In the genomic region with DNA sequence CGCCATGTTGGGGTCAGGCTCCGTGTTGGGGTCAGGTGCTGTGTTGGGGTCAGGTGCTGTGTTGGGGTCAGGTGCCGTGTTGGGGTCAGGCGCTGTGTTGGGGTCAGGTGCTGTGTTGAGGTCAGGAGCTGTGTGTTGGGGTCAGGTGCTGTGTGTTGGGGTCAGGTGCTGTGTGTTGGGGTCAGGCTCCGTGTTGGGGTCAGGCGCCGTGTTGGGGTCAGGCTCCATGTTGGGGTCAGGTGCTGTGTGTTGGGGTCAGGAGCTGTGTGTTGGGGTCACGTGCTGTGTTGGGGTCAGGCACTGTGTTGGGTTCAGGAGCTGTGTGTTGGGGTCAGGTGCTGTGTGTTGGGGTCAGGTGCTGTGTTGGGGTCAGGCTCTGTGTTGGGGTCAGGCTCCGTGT, we compare ENCODE assay signal across 15 cellular contexts. TPM values are rescaled to one million over a fixed set of nuclear protein-coding genes. Genes with fewer than 3 reads are reported as not detected.
"Had no signal": no experiment of that assay in that cellular context is flagged by ENCODE, and none has a peak within 500 bp of the region (broad histone marks: within the 10 kb centered on the region; RNA-seq: fewer than 3 reads in every experiment).

No MANE protein-coding gene starts in this region.

RNA-seq across cellular contexts. Expression of a gene that starts 18.1 kb away (rescaled TPM):
- total RNA-seq: activated B cell treated with CpG ODN at 0.5 μM for 24 hours; activated CD4-positive, alpha-beta memory T cell treated with anti-CD3 and anti-CD28 coated beads for 36 hours; activated CD4-positive, alpha-beta memory T cell treated with anti-CD3 and anti-CD28 coated beads, Interleukin-2, amount 10 ng/mL, durations not matched to agents 7 days and 5 days; activated CD4-positive, alpha-beta T cell treated with anti-CD3 and anti-CD28 coated beads for 36 hours; activated CD4-positive, alpha-beta T cell treated with anti-CD3 and anti-CD28 coated beads, Interleukin-2, amount 10 ng/mL, durations not matched to agents 24 days and 14 days; activated CD4-positive, alpha-beta T cell treated with anti-CD3 and anti-CD28 coated beads, Interleukin-2, amount 10 ng/mL, durations not matched to agents 7 days and 5 days; activated CD8-positive, alpha-beta memory T cell treated with anti-CD3 and anti-CD28 coated beads for 36 hours; activated CD8-positive, alpha-beta memory T cell treated with anti-CD3 and anti-CD28 coated beads, Interleukin-2, amount 10 ng/mL, durations not matched to agents 7 days and 5 days; activated CD8-positive, alpha-beta T cell treated with anti-CD3 and anti-CD28 coated beads for 36 hours; activated CD8-positive, alpha-beta T cell treated with anti-CD3 and anti-CD28 coated beads, Interleukin-2, amount 10 ng/mL, durations not matched to agents 7 days and 5 days; T-cell; T-helper 1 cell treated with Interleukin-12 subunit alpha and Interleukin-12 subunit beta and Interleukin-4 antibody, amounts not matched to agents 30 ng/mL and 1 ng/mL, for 36 hours; T-helper 17 cell; T-helper 2 cell treated with Interferon-gamma antibody and Interleukin-4, amounts not matched to agents 100 ng/mL and 5 ng/mL, for 36 hours; WTC11 had no signal
